In the genomic region with DNA sequence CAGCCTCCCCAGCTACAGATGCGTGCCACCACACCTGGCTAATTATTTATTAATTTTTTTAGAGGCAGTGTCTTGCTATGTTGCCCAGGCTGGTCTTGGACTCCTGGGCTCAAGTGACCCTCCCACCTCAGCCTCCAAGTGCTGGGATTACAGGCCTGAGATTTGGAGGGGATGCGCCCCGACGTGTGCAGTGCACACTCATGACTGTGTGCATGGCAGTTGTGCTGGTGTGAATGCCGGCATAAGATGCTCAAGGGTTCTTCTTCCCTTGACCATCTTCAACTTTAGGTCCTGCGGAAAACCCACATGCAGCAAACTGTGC, we compare ENCODE assay signal across 16 cellular contexts. TPM values are rescaled to one million over a fixed set of nuclear protein-coding genes. Genes with fewer than 3 reads are reported as not detected.
A peak's percentile ranks its signal among the peaks of the same experiment; 100 is the strongest.
DNase-seq lines count a peak whose midpoint lies in the region; ATAC-seq and TF ChIP-seq lines count a peak whose summit lies in the region.
"Had no signal": no experiment of that assay in that cellular context is flagged by ENCODE, and none has a peak within 500 bp of the region (broad histone marks: within the 10 kb centered on the region; RNA-seq: fewer than 3 reads in every experiment).

No MANE protein-coding gene starts in this region.

- no peak overlapping the region for H2BK5ac ChIP-seq in IMR-90 (ENCODE audit: low read depth, low read length, poor library complexity, severe bottlenecking)

- no peaks in the 10 kb centered on the region for H3K79me2 ChIP-seq in neural cell (replicated peaks; ENCODE audit: insufficient read depth, low read length)

- H3K9me3 Mint-ChIP-seq in Caco-2 (ENCODE audit: unreplicated experiment): no peaks in the 10 kb centered on the region
- no peaks in the 10 kb centered on the region for H3K9me3 Mint-ChIP-seq in stimulated activated naive B cell treated with anti-CD40 and anti-IgM and Interleukin-4, amounts not matched to agents 10 μg/mL and 1 μg/mL and 100 μg/mL, for 72 hours
- H3K9me3 Mint-ChIP-seq: CD4-positive, alpha-beta T cell had no signal

- no peaks in the 10 kb centered on the region for H4K20me1 ChIP-seq in IMR-90 (ENCODE audit: insufficient read depth, low read length)
- H4K20me1 ChIP-seq in neural cell (ENCODE audit: insufficient read depth): no peaks in the 10 kb centered on the region

- ATAC-seq in IMR-90 (ENCODE audit: low read depth): no peak
- no peak for ATAC-seq in stimulated activated naive B cell treated with anti-CD40 and anti-IgM and Interleukin-4, amounts not matched to agents 10 μg/mL and 1 μg/mL and 100 μg/mL, for 72 hours (replicated peaks)
- ATAC-seq: HCT116 had no signal

- H2AK9ac ChIP-seq in IMR-90 (replicated peaks; ENCODE audit: low read depth, low read length, poor library complexity): no peak overlapping the region

- no peaks in the 10 kb centered on the region for H3K9me2 ChIP-seq in neural cell (ENCODE audit: insufficient read depth, low read length)

- no peaks in the 10 kb centered on the region for H3K36me3 Mint-ChIP-seq in Caco-2 (ENCODE audit: insufficient read depth, unreplicated experiment)
- no peaks in the 10 kb centered on the region for H3K36me3 Mint-ChIP-seq in stimulated activated naive B cell treated with anti-CD40 and anti-IgM and Interleukin-4, amounts not matched to agents 10 μg/mL and 1 μg/mL and 100 μg/mL, for 72 hours

- H4K8ac ChIP-seq in IMR-90 (ENCODE audit: low read depth in 2 of 2, low read length in 2 of 2): no peak overlapping the region

- H2BK15ac ChIP-seq in IMR-90 (ENCODE audit: low read depth, low read length): no peak overlapping the region

- peaks cover 6% of the 10 kb centered on the region; the same call in 1 of the 2 replicates for H3K9me1 ChIP-seq in IMR-90 (ENCODE audit: insufficient read depth, low read length)

- H3K4me1 ChIP-seq in Caco-2 (peaks cover 30% of the 10 kb centered on the region), IMR-90 (ENCODE audit: control insufficient read depth, insufficient read depth, low read length) (peaks cover 9% of the 10 kb centered on the region; the same call in 1 of the 2 replicates)

- no peak overlapping the region for H2AFZ ChIP-seq in IMR-90 (replicated peaks; ENCODE audit: low read length, poor library complexity)
- H2AFZ ChIP-seq in neural cell (ENCODE audit: low read depth, low read length): no peak overlapping the region
- H2AFZ ChIP-seq: GM23248 had no signal

- H3K36me3 ChIP-seq in Caco-2 (ENCODE audit: control insufficient read depth, insufficient read depth, low read length) (no peaks in the 10 kb centered on the region), IMR-90 (ENCODE audit: control insufficient read depth, insufficient read depth, low read length) (no peaks in the 10 kb centered on the region), neural cell (ENCODE audit: insufficient read depth, low read length) (no peaks in the 10 kb centered on the region)

- H2BK20ac ChIP-seq in IMR-90 (ENCODE audit: low read depth, low read length): no peak overlapping the region

- H3K14ac ChIP-seq in IMR-90 (replicated peaks; ENCODE audit: low read depth, low read length): no peak overlapping the region

- intact Hi-C loops in Caco-2 (cut with micrococcal nuclease; ENCODE audit: unreplicated experiment): no loop called here
- intact Hi-C loops in IMR-90 (cut with micrococcal nuclease): no loop called here

- H3K4me3 ChIP-seq in Caco-2 (ENCODE audit: low read depth, low read length): no peak overlapping the region
- H3K4me3 ChIP-seq in IMR-90 (ENCODE audit: insufficient read depth, low read depth, low read length): no peak overlapping the region
- H3K4me3 ChIP-seq in neural cell (ENCODE audit: low read length): no peak overlapping the region
- H3K4me3 ChIP-seq: GM23248 had no signal

- in situ Hi-C loops in IMR-90 (cut with MboI; ENCODE audit: low sequenced_read_pairs): no loop called here

- no peaks in the 10 kb centered on the region for H3K27me3 Mint-ChIP-seq in Caco-2 (ENCODE audit: insufficient read depth, unreplicated experiment)
- peaks cover 20 to 31% of the 10 kb centered on the region in 2 donors for H3K27me3 Mint-ChIP-seq in stimulated activated naive B cell treated with anti-CD40 and anti-IgM and Interleukin-4, amounts not matched to agents 10 μg/mL and 1 μg/mL and 100 μg/mL, for 72 hours
- H3K27me3 Mint-ChIP-seq: CD4-positive, alpha-beta T cell had no signal

- H2BK120ac ChIP-seq in IMR-90 (ENCODE audit: low read depth, low read length): no peak overlapping the region

- H3K9ac ChIP-seq in IMR-90 (ENCODE audit: low read depth, low read length) (no peak overlapping the region), neural cell (ENCODE audit: low read length) (peak overlapping the region; percentile 22)
- H3K9ac ChIP-seq: GM23248 had no signal

- H4K91ac ChIP-seq in IMR-90 (ENCODE audit: insufficient read depth, low read depth, low read length): no peak overlapping the region

- peak overlapping the region; percentile 27; the same call in 1 of the 2 replicates for H2AK5ac ChIP-seq in IMR-90 (ENCODE audit: low read depth, low read length)

- TF ChIP-seq RAD21 in IMR-90 (IDR thresholded peaks at IDR 0.05; ENCODE audit: low read length) (no peak), neural cell (conservative IDR thresholded peaks at IDR 0.05) (no peak)

- no peaks in the 10 kb centered on the region for H3F3A ChIP-seq in neural cell (ENCODE audit: insufficient read depth, low read length, poor library complexity, severe bottlenecking)

- no peak overlapping the region for H3K23ac ChIP-seq in IMR-90 (ENCODE audit: low read depth, low read length)

- H3K18ac ChIP-seq in IMR-90 (ENCODE audit: low read depth, low read length): no peak overlapping the region

- no peak overlapping the region for H3K56ac ChIP-seq in IMR-90 (ENCODE audit: extremely low read depth, insufficient read depth, low read length)

- no peak overlapping the region for H3K4me3 Mint-ChIP-seq in Caco-2 (ENCODE audit: unreplicated experiment)
- H3K4me3 Mint-ChIP-seq in stimulated activated naive B cell treated with anti-CD40 and anti-IgM and Interleukin-4, amounts not matched to agents 10 μg/mL and 1 μg/mL and 100 μg/mL, for 72 hours: no peak overlapping the region
- H3K4me3 Mint-ChIP-seq: CD4-positive, alpha-beta T cell had no signal

- dilution Hi-C loops in IMR-90 (cut with HindIII; ENCODE audit: low sequenced_read_pairs, unreplicated experiment): no loop called here

- no peaks in the 10 kb centered on the region for H3K79me1 ChIP-seq in IMR-90 (ENCODE audit: low read depth in 1 of 2, low read length in 2 of 2)

- WGBS in IMR-90 (ENCODE audit: extremely low coverage in 2 of 2, insufficient read length in 1 of 2), 2 experiments: 71% methylated on average over 1 of the region's 6 CpGs; no CpG with 5 or more reads in 1 of the 2 experiments

- H3K9me3 ChIP-seq in Caco-2: no peaks in the 10 kb centered on the region
- no peaks in the 10 kb centered on the region for H3K9me3 ChIP-seq in IMR-90 (ENCODE audit: control insufficient read depth, insufficient read depth, low read length)
- no peaks in the 10 kb centered on the region for H3K9me3 ChIP-seq in neural cell (ENCODE audit: low read length)

- TF ChIP-seq CTCF in Caco-2 (IDR thresholded peaks at IDR 0.05; ENCODE audit: insufficient read depth in 1 of 2, low read depth in 1 of 2, low read length in 1 of 2, severe bottlenecking in 1 of 2, unreplicated experiment in 1 of 2) (no peak), IMR-90 (conservative IDR thresholded peaks at IDR 0.05; ENCODE audit: low read depth, low read length) (no peak), neural cell (IDR thresholded peaks at IDR 0.05; ENCODE audit: poor library complexity, severe bottlenecking) (no peak)

- no peak overlapping the region for H3K4ac ChIP-seq in IMR-90 (ENCODE audit: low read depth, low read length)

- no peak for TF ChIP-seq EP300 in neural cell (conservative IDR thresholded peaks at IDR 0.05; ENCODE audit: poor library complexity, severe bottlenecking)

- peaks cover 30% of the 10 kb centered on the region for H3K4me1 Mint-ChIP-seq in Caco-2 (ENCODE audit: low read depth, unreplicated experiment)
- peaks cover 6 to 15% of the 10 kb centered on the region in 2 donors for H3K4me1 Mint-ChIP-seq in stimulated activated naive B cell treated with anti-CD40 and anti-IgM and Interleukin-4, amounts not matched to agents 10 μg/mL and 1 μg/mL and 100 μg/mL, for 72 hours

- no peak for TF ChIP-seq POLR2A in IMR-90 (IDR thresholded peaks at IDR 0.05; ENCODE audit: low read depth, low read length)

- CTCF ChIA-PET in Caco-2 (lab: Charles Lee): no interaction called here
- CTCF ChIA-PET in IMR-90 (lab: Yijun Ruan, JAX): no interaction called here

- H3K4me2 ChIP-seq in IMR-90 (ENCODE audit: low read depth, low read length) (no peak overlapping the region), neural cell (ENCODE audit: low read length) (no peak overlapping the region)

- BruUV-seq in Caco-2 (replicated peaks; lab: Mats Ljungman, UMichigan): no TSS peak
- BruUV-seq in IMR-90 (replicated peaks; lab: Mats Ljungman, UMichigan): no TSS peak

- peak overlapping the region; percentile 21 for H3K27ac Mint-ChIP-seq in Caco-2 (ENCODE audit: unreplicated experiment)
- H3K27ac Mint-ChIP-seq in stimulated activated naive B cell treated with anti-CD40 and anti-IgM and Interleukin-4, amounts not matched to agents 10 μg/mL and 1 μg/mL and 100 μg/mL, for 72 hours: no peak overlapping the region
- H3K27ac Mint-ChIP-seq: CD4-positive, alpha-beta T cell had no signal

- H3K27ac ChIP-seq in IMR-90 (ENCODE audit: insufficient read depth, low read length) (no peak overlapping the region), caudate nucleus (ENCODE audit: low read depth, low read length) (peak overlapping the region; percentile 39), neural cell (ENCODE audit: low read length) (peak overlapping the region; percentile 34)
- H3K27ac ChIP-seq: C4-2B, GM23248 had no signal

- H3K27me3 ChIP-seq in Caco-2 (replicated peaks; ENCODE audit: control insufficient read depth, insufficient read depth, low read length) (no peaks in the 10 kb centered on the region), IMR-90 (ENCODE audit: control insufficient read depth, insufficient read depth, low read length) (peaks cover 33% of the 10 kb centered on the region), neural cell (ENCODE audit: insufficient read depth, low read depth, low read length) (no peaks in the 10 kb centered on the region)

- POLR2A ChIA-PET in Caco-2 (lab: Charles Lee) (no interaction called here), IMR-90 (lab: Charles Lee; ENCODE audit: unreplicated experiment) (no interaction called here)

- no peak for DNase-seq in Caco-2
- no peak for DNase-seq in IMR-90
- DNase-seq in caudate nucleus (lab: John Stamatoyannopoulos, UW): no peak
- no peak for DNase-seq in AG08395 (ENCODE audit: low spot score)
- no peak for DNase-seq in stimulated activated naive B cell treated with anti-CD40 and anti-IgM and Interleukin-4, amounts not matched to agents 10 μg/mL and 1 μg/mL and 100 μg/mL, for 72 hours
- no peak for DNase-seq in cerebellum (ENCODE audit: low spot score)
- DNase-seq: ACHN; AML-193; CD4-positive, alpha-beta T cell; GF-D8 had no signal

- no peak overlapping the region for H4K5ac ChIP-seq in IMR-90 (ENCODE audit: low read depth, low read length)

RNA-seq across cellular contexts. Expression of a gene that starts 3.5 kb away (rescaled TPM):
- not detected in 2 replicates for total RNA-seq in Caco-2 (2022)
- total RNA-seq in IMR-90 (2012; rRNA removed): not detected in 2 replicates
- polyA plus RNA-seq in IMR-90 (2012; rRNA removed): not detected in 2 replicates
- polyA plus RNA-seq in IMR-90 (2012; cell fraction: cytosol; rRNA removed): 0.01 TPM in 1 of 2 replicates, not detected in the other
- polyA plus RNA-seq in IMR-90 (2012; cell fraction: nucleus; rRNA removed; ENCODE audit: low replicate concordance): 0.02 and 0.05 TPM in 2 replicates
- polyA plus RNA-seq in neural cell: not detected in 2 replicates
- not detected in 2 replicates for polyA minus RNA-seq in neural cell
- total RNA-seq in cerebellum: not detected
- total RNA-seq: CD4-positive, alpha-beta T cell; GM23248; H7 had no signal
- polyA plus RNA-seq: BJ, GM23248 had no signal

RNA-seq across cellular contexts. Expression of a gene that starts 19.7 kb away (rescaled TPM):
- total RNA-seq in Caco-2 (2022) (not detected in 2 replicates), IMR-90 (2012; rRNA removed) (not detected in 2 replicates), cerebellum (not detected)
- polyA plus RNA-seq in IMR-90 (2012; rRNA removed) (not detected in 2 replicates), neural cell (not detected in 2 replicates)
- not detected in 2 replicates for polyA plus RNA-seq in IMR-90 (2012; cell fraction: cytosol; rRNA removed)
- not detected in 2 replicates for polyA plus RNA-seq in IMR-90 (2012; cell fraction: nucleus; rRNA removed; ENCODE audit: low replicate concordance)
- not detected in 2 replicates for polyA minus RNA-seq in neural cell
- total RNA-seq: CD4-positive, alpha-beta T cell; GM23248; H7 had no signal
- polyA plus RNA-seq: BJ, GM23248 had no signal

RNA-seq across cellular contexts. Expression of a gene that starts 23.0 kb away (rescaled TPM):
- total RNA-seq in Caco-2 (2022) (15.2 and 16.7 TPM in 2 replicates), IMR-90 (2012; rRNA removed) (1.1 TPM in 2 replicates), cerebellum (1.8 TPM)
- polyA plus RNA-seq in IMR-90 (2012; rRNA removed) (6.5 and 7.6 TPM in 2 replicates), neural cell (23.4 and 32.3 TPM in 2 replicates)
- polyA plus RNA-seq in IMR-90 (2012; cell fraction: cytosol; rRNA removed): 8.3 and 12.9 TPM in 2 replicates
- 12.4 and 21.2 TPM in 2 replicates for polyA plus RNA-seq in IMR-90 (2012; cell fraction: nucleus; rRNA removed; ENCODE audit: low replicate concordance)
- polyA minus RNA-seq in neural cell: 3.9 and 7.9 TPM in 2 replicates

RNA-seq across cellular contexts. Expression of a gene that starts 28.6 kb away (rescaled TPM):
- total RNA-seq in Caco-2 (2022): 13.3 and 14.0 TPM in 2 replicates
- total RNA-seq in IMR-90 (2012; rRNA removed): 0.36 and 0.56 TPM in 2 replicates
- 1.2 and 1.4 TPM in 2 replicates for polyA plus RNA-seq in IMR-90 (2012; rRNA removed)
- 1.2 and 1.5 TPM in 2 replicates for polyA plus RNA-seq in IMR-90 (2012; cell fraction: cytosol; rRNA removed)
- 1.3 and 4.0 TPM in 2 replicates for polyA plus RNA-seq in IMR-90 (2012; cell fraction: nucleus; rRNA removed; ENCODE audit: low replicate concordance)
- 1.4 and 7.8 TPM in 2 replicates for polyA plus RNA-seq in neural cell
- polyA minus RNA-seq in neural cell: 2.9 and 3.6 TPM in 2 replicates
- total RNA-seq in cerebellum: 3.3 TPM

RNA-seq across cellular contexts. Expression of a gene that starts 29.3 kb away (rescaled TPM):
- total RNA-seq in Caco-2 (2022) (240 and 241 TPM in 2 replicates), IMR-90 (2012; rRNA removed) (164 and 303 TPM in 2 replicates), cerebellum (69.0 TPM)
- polyA plus RNA-seq in IMR-90 (2012; rRNA removed) (251 and 253 TPM in 2 replicates), neural cell (155 and 156 TPM in 2 replicates)
- 241 and 386 TPM in 2 replicates for polyA plus RNA-seq in IMR-90 (2012; cell fraction: cytosol; rRNA removed)
- 123 and 180 TPM in 2 replicates for polyA plus RNA-seq in IMR-90 (2012; cell fraction: nucleus; rRNA removed; ENCODE audit: low replicate concordance)
- polyA minus RNA-seq in neural cell: 108 and 132 TPM in 2 replicates
